In the genomic region with DNA sequence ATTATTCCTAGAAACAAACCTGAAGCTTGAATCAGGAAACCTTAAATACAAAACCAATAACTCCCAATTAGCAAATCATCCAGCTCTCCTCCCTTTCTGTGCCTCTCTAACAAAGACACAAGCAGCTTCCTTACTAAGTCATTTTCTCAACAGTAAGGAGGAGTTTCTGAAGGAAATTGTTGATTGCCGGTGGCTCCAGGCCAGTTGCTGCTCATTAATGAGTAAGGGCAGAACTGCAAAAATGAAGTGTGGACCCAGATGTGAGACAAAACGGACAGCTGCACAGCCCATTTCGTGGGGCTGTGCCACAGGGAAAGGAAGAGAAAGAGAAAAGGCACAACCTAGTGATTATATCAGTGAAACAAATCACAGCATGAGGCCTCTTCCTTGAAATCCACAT, we compare ENCODE assay signal across 10 cellular contexts.
"Had no signal": no experiment of that assay in that cellular context is flagged by ENCODE, and none has a peak within 500 bp of the region (broad histone marks: within the 10 kb centered on the region; RNA-seq: fewer than 3 reads in every experiment).

No MANE protein-coding gene starts in this region.

- ATAC-seq: esophagus mucosa, left lobe of liver, T-helper 17 cell had no signal

- H3K9me3 ChIP-seq: right atrium auricular region, tibial nerve had no signal

- H3K4me3 ChIP-seq: right atrium auricular region, tibial nerve had no signal

- DNase-seq: activated CD4-positive, alpha-beta T cell treated with anti-CD3 and anti-CD28 coated beads, Interleukin-2, amount 50 U/mL, for 1 hour; activated effector memory CD4-positive, alpha-beta T cell treated with Interleukin-2 at 50 U/mL for 16 hours; activated T-cell treated with anti-CD3 and anti-CD28 coated beads, Interleukin-2, amount 50 U/mL, for 24 hours; small intestine; T-helper 17 cell had no signal

- H3K4me1 ChIP-seq: right atrium auricular region had no signal

- H3K36me3 ChIP-seq: right atrium auricular region, tibial nerve had no signal

- H3K27me3 ChIP-seq: right atrium auricular region, tibial nerve had no signal

- H3K27ac ChIP-seq: right atrium auricular region, tibial nerve had no signal

- FAIRE-seq: small intestine, TTC549 had no signal
